In genomic region chr15:90085565-90085964, GRCh38 we compare ENCODE assay signal across 25 cellular contexts. TPM values are rescaled to one million over a fixed set of nuclear protein-coding genes. Genes with fewer than 3 reads are reported as not detected.
DNase-seq lines count a peak whose midpoint lies in the region; ATAC-seq and TF ChIP-seq lines count a peak whose summit lies in the region.
"Had no signal": no experiment of that assay in that cellular context is flagged by ENCODE, and none has a peak within 500 bp of the region (broad histone marks: within the 10 kb centered on the region; RNA-seq: fewer than 3 reads in every experiment).

No MANE protein-coding gene starts in this region.

- peaks cover 77% of the 10 kb centered on the region for H3K36me3 Mint-ChIP-seq in CD8-positive, alpha-beta T cell
- H3K36me3 Mint-ChIP-seq in effector memory CD8-positive, alpha-beta T cell (ENCODE audit: insufficient read depth): peaks cover 70% of the 10 kb centered on the region

- H3K4me3 ChIP-seq in CD8-positive, alpha-beta T cell (ENCODE audit: low read depth, low read length): no peak overlapping the region
- H3K4me3 ChIP-seq in sigmoid colon (no peak overlapping the region), ascending aorta (no peak overlapping the region), uterus (no peak overlapping the region)
- H3K4me3 ChIP-seq: tibial artery had no signal

- CTCF ChIA-PET in CD8-positive, alpha-beta T cell (lab: Charles Lee): interaction anchor here (1.1 to 2.9 kb wide), 6 partner anchors 10 to 201 kb away, joined by 3 to 18 read pairs (median 4); no protein-coding TSS in a partner anchor
- CTCF ChIA-PET in RWPE1 (lab: Yijun Ruan, JAX): interaction anchor here (2.3 to 3.8 kb wide), 2 partner anchors 17 to 187 kb away, joined by 8 to 23 read pairs; partner anchors contain the start of gene IDH2

- peak overlapping the region; percentile 57 for H3K27ac Mint-ChIP-seq in CD8-positive, alpha-beta T cell
- H3K27ac Mint-ChIP-seq in effector memory CD8-positive, alpha-beta T cell: peak overlapping the region; percentile 31 to 44
- H3K27ac Mint-ChIP-seq: HFFc6; stimulated activated naive CD8-positive, alpha-beta T cell treated with anti-CD3 and anti-CD28 coated beads, Interleukin-15, Interleukin-2, amounts not matched to agents 100 ng/mL and 50 ng/mL, for 24 hours had no signal

- TF ChIP-seq POLR2A in sigmoid colon (IDR thresholded peaks at IDR 0.05): no peak
- TF ChIP-seq POLR2A in uterus (IDR thresholded peaks at IDR 0.05): no peak

- intact Hi-C loops in CD8-positive, alpha-beta T cell (cut with DNase I, micrococcal nuclease): loop anchor here in 1 of 2 experiments (5.0 kb wide), 1 partner anchor 188 kb away; no protein-coding TSS in a partner anchor
- intact Hi-C loops in sigmoid colon (cut with DNase I) (no loop called here), ascending aorta (cut with DNase I) (loop anchor here (5.0 kb wide), 1 partner anchor 323 kb away; no protein-coding TSS in a partner anchor), uterus (cut with DNase I; ENCODE audit: low total_unique reads) (no loop called here)

- no peaks in the 10 kb centered on the region for H3K4me1 ChIP-seq in CD8-positive, alpha-beta T cell (ENCODE audit: insufficient read depth, low read length)
- H3K4me1 ChIP-seq in sigmoid colon (peaks cover 0 to 51% (median 41%) of the 10 kb centered on the region in 4 donors), ascending aorta (peaks cover 0 to 5% of the 10 kb centered on the region in 2 donors), uterus (no peaks in the 10 kb centered on the region)
- H3K4me1 ChIP-seq: parathyroid adenoma had no signal

- no peak for TF ChIP-seq CTCF in CD8-positive, alpha-beta T cell (IDR thresholded peaks at IDR 0.05)
- TF ChIP-seq CTCF in RWPE1 (conservative IDR thresholded peaks at IDR 0.05; ENCODE audit: low read depth) (no peak), sigmoid colon (IDR thresholded peaks at IDR 0.05) (no peak), ascending aorta (IDR thresholded peaks at IDR 0.05) (no peak), uterus (IDR thresholded peaks at IDR 0.05) (no peak)

- WGBS in sigmoid colon, 2 donors: 89 to 90% methylated on average over 3 of the region's 3 CpGs

- peaks cover 24% of the 10 kb centered on the region for H3K36me3 ChIP-seq in CD8-positive, alpha-beta T cell (ENCODE audit: insufficient read depth, low read length)
- peaks cover 21 to 76% (median 48%) of the 10 kb centered on the region in 4 donors for H3K36me3 ChIP-seq in sigmoid colon
- H3K36me3 ChIP-seq in ascending aorta: peaks cover 42 to 43% of the 10 kb centered on the region in 2 donors
- no peaks in the 10 kb centered on the region for H3K36me3 ChIP-seq in uterus

- no peak overlapping the region for H3K27ac ChIP-seq in CD8-positive, alpha-beta T cell (ENCODE audit: low read depth, low read length)
- H3K27ac ChIP-seq in RWPE1 (0 out of 2 replicates have a peak overlapping the region, but pooled peaks have one; percentile 14), sigmoid colon (peak overlapping the region in 3 of 4 donors; percentile 46 to 72 (median 51)), ascending aorta (no peak overlapping the region), uterus (no peak overlapping the region)
- H3K27ac ChIP-seq: parathyroid adenoma, tibial artery had no signal

- H3K9me3 ChIP-seq in CD8-positive, alpha-beta T cell (ENCODE audit: low read length): no peaks in the 10 kb centered on the region
- no peaks in the 10 kb centered on the region for H3K9me3 ChIP-seq in sigmoid colon
- no peaks in the 10 kb centered on the region for H3K9me3 ChIP-seq in ascending aorta
- H3K9me3 ChIP-seq in uterus: no peaks in the 10 kb centered on the region
- H3K9me3 ChIP-seq: tibial artery had no signal

- no peak for TF ChIP-seq EP300 in sigmoid colon (IDR thresholded peaks at IDR 0.05)

- no peak overlapping the region for H3K4me3 Mint-ChIP-seq in CD8-positive, alpha-beta T cell
- no peak overlapping the region for H3K4me3 Mint-ChIP-seq in effector memory CD8-positive, alpha-beta T cell
- H3K4me3 Mint-ChIP-seq: activated CD8-positive, alpha-beta T cell treated with anti-CD3 and anti-CD28 coated beads, Interleukin-2, amount 10 ng/mL, durations not matched to agents 7 days and 5 days; CD8-positive, alpha-beta memory T cell; HFFc6; naive B cell; stimulated activated naive CD8-positive, alpha-beta T cell treated with anti-CD3 and anti-CD28 coated beads, Interleukin-15, Interleukin-2, amounts not matched to agents 100 ng/mL and 50 ng/mL, for 24 hours had no signal

- H3K27me3 Mint-ChIP-seq in CD8-positive, alpha-beta T cell (ENCODE audit: low read depth): no peaks in the 10 kb centered on the region
- H3K27me3 Mint-ChIP-seq in effector memory CD8-positive, alpha-beta T cell: no peaks in the 10 kb centered on the region
- H3K27me3 Mint-ChIP-seq: CD8-positive, alpha-beta memory T cell; naive B cell; stimulated activated naive CD8-positive, alpha-beta T cell treated with anti-CD3 and anti-CD28 coated beads, Interleukin-15, Interleukin-2, amounts not matched to agents 100 ng/mL and 50 ng/mL, for 24 hours had no signal

- no peaks in the 10 kb centered on the region for H3K27me3 ChIP-seq in CD8-positive, alpha-beta T cell (ENCODE audit: insufficient read depth, low read length)
- no peaks in the 10 kb centered on the region for H3K27me3 ChIP-seq in sigmoid colon
- no peaks in the 10 kb centered on the region for H3K27me3 ChIP-seq in ascending aorta
- no peaks in the 10 kb centered on the region for H3K27me3 ChIP-seq in uterus
- H3K27me3 ChIP-seq: tibial artery had no signal

- ATAC-seq in CD8-positive, alpha-beta T cell: no peak
- ATAC-seq in effector memory CD8-positive, alpha-beta T cell (replicated peaks): no peak
- no peak for ATAC-seq in HG03097 (IDR thresholded peaks at IDR 0.05; ENCODE audit: low FRiP score, unreplicated experiment)
- ATAC-seq: activated CD4-positive, CD25-positive, alpha-beta regulatory T cell treated with anti-CD3 and anti-CD28 coated beads, Interleukin-2, amount 50 U/mL, for 24 hours; activated CD8-positive, alpha-beta T cell treated with anti-CD3 and anti-CD28 coated beads, Interleukin-2, amount 10 ng/mL, durations not matched to agents 7 days and 5 days; sciatic nerve had no signal

- POLR2A ChIA-PET in CD8-positive, alpha-beta T cell (lab: Charles Lee): interaction anchor here (1.6 kb wide), 1 partner anchor 13 kb away, joined by 3 read pairs; no protein-coding TSS in a partner anchor
- POLR2A ChIA-PET in RWPE1 (lab: Yijun Ruan, JAX; ENCODE audit: low non-redundant PET): no interaction called here

- H3K9me3 Mint-ChIP-seq in CD8-positive, alpha-beta T cell: no peaks in the 10 kb centered on the region
- no peaks in the 10 kb centered on the region for H3K9me3 Mint-ChIP-seq in effector memory CD8-positive, alpha-beta T cell
- H3K9me3 Mint-ChIP-seq: CD8-positive, alpha-beta memory T cell; HFFc6; naive B cell; stimulated activated naive CD8-positive, alpha-beta T cell treated with anti-CD3 and anti-CD28 coated beads, Interleukin-15, Interleukin-2, amounts not matched to agents 100 ng/mL and 50 ng/mL, for 24 hours had no signal

- DNase-seq in CD8-positive, alpha-beta T cell: no peak
- DNase-seq in RWPE1 (ENCODE audit: low spot score) (no peak), sigmoid colon (no peak), ascending aorta (ENCODE audit: low spot score in 2 of 2) (no peak), uterus (no peak)
- no peak for DNase-seq in effector memory CD8-positive, alpha-beta T cell
- DNase-seq: activated CD8-positive, alpha-beta T cell treated with anti-CD3 and anti-CD28 coated beads, Interleukin-2, amount 10 ng/mL, durations not matched to agents 7 days and 5 days; activated gamma-delta T cell; activated T-cell treated with anti-CD3 and anti-CD28 coated beads for 4 hours; CD8-positive, alpha-beta memory T cell; HFFc6; mesendoderm; naive B cell; NCI-H146; NCI-H510A treated with DMSO at 0.1 percent for 48 hours; SHP77 treated with DMSO at 0.1 percent for 48 hours; stimulated activated CD4-positive, alpha-beta T cell treated with anti-CD3 and anti-CD28 coated beads, Interleukin-15, amount 100 ng/mL, for 24 hours; SW 1271; T1000; tibial artery had no signal

- no peaks in the 10 kb centered on the region for H3K4me1 Mint-ChIP-seq in CD8-positive, alpha-beta T cell (ENCODE audit: low read depth)
- H3K4me1 Mint-ChIP-seq in effector memory CD8-positive, alpha-beta T cell (ENCODE audit: low read depth in 2 of 2): peaks cover 6 to 16% of the 10 kb centered on the region in 2 donors

RNA-seq across cellular contexts. Expression of gene IDH2, which starts 16.7 kb away (rescaled TPM):
- 10 to 100 TPM; 41.5 to 42.2 TPM for total RNA-seq in CD8-positive, alpha-beta T cell
- 100 to 1,000 TPM in 3 of 4 donors, 10 to 100 TPM in 1; 77.2 to 164 (median 116) TPM for total RNA-seq in sigmoid colon
- polyA plus RNA-seq in sigmoid colon: 100 to 1,000 TPM in 1 of 3 donors, 10 to 100 TPM in 2; 43.8 to 210 (median 90.2) TPM
- 49.7 TPM for total RNA-seq in ascending aorta
- total RNA-seq in uterus: 10 to 100 TPM in 3 of 4 donors, 1 to 10 TPM in 1; 4.1 to 93.8 (median 21.5) TPM

Comparison
In these comparisons a context has a peak if more than half of its experiments do, and no peak if none do; other contexts are left out.
1. H3K27ac ChIP-seq: peak in RWPE1 (single experiment) and sigmoid colon (3 of 4); none in CD8-positive, alpha-beta T cell (single experiment), ascending aorta (0 of 2) and uterus (0 of 2).